ENCODE assay signal across 8 cellular contexts in genomic region chr3:25604107-25604805, GRCh38.
DNase-seq lines count a peak whose midpoint lies in the region; ATAC-seq and TF ChIP-seq lines count a peak whose summit lies in the region.

No MANE protein-coding gene starts in this region.

- no peak overlapping the region for H3K27ac ChIP-seq in RWPE2 (ENCODE audit: poor library complexity, severe bottlenecking)

- no peak for DNase-seq in activated CD4-positive, CD25-positive, alpha-beta regulatory T cell (lab: John Stamatoyannopoulos, UW)
- DNase-seq in RWPE2 (ENCODE audit: low spot score) = no peak
- no peak for DNase-seq in Right ventricle myocardium superior
- DNase-seq in stimulated activated naive CD8-positive, alpha-beta T cell treated with anti-CD3 and anti-CD28 coated beads, Interleukin-15, Interleukin-2, amounts not matched to agents 100 U/mL and 50 U/mL, for 24 hours = no peak
- DNase-seq in GDM1 (lab: John Stamatoyannopoulos, UW) = no peak
- DNase-seq in activated effector memory CD4-positive, alpha-beta T cell treated with Interleukin-2 at 50 U/mL for 16 hours = no peak
- DNase-seq in NCI-H526 treated with DMSO at 0.1 percent for 48 hours (lab: John Stamatoyannopoulos, UW) = no peak

- TF ChIP-seq CTCF in RWPE2 (IDR thresholded peaks at IDR 0.05; ENCODE audit: poor library complexity, severe bottlenecking) = no peak

- ATAC-seq in activated CD4-positive, CD25-positive, alpha-beta regulatory T cell treated with anti-CD3 and anti-CD28 coated beads, Interleukin-2, amount 50 U/mL, for 24 hours = peak; percentile 73 to 82
- peak; percentile 68 for ATAC-seq in RWPE2 (ENCODE audit: low read depth)
- ATAC-seq in Right ventricle myocardium superior (ENCODE audit: poor library complexity) = peak; percentile 44
- peak; percentile 95 for ATAC-seq in stimulated activated naive CD8-positive, alpha-beta T cell treated with anti-CD3 and anti-CD28 coated beads, Interleukin-15, Interleukin-2, amounts not matched to agents 100 U/mL and 50 U/mL, for 24 hours

- intact Hi-C loops in Right ventricle myocardium superior (cut with DNase I) = no loop called here

- no peak overlapping the region for H3K4me3 ChIP-seq in RWPE2 (ENCODE audit: severe bottlenecking)

- peaks cover 91% of the 10 kb centered on the region for H3K36me3 ChIP-seq in RWPE2 (ENCODE audit: low read depth)

- no peaks in the 10 kb centered on the region for H3K9me3 ChIP-seq in RWPE2 (ENCODE audit: severe bottlenecking)

- H3K4me1 ChIP-seq in RWPE2 (ENCODE audit: insufficient read depth, poor library complexity, severe bottlenecking) = no peaks in the 10 kb centered on the region

- no peaks in the 10 kb centered on the region for H3K27me3 ChIP-seq in RWPE2 (ENCODE audit: insufficient read depth, poor library complexity, severe bottlenecking)

Comparison
In these comparisons a context has a peak if more than half of its experiments do, and no peak if none do; other contexts are left out.
1. ATAC-seq: peak in every context shown above with its lines; median percentile 95 in stimulated activated naive CD8-positive, alpha-beta T cell treated with anti-CD3 and anti-CD28 coated beads, Interleukin-15, Interleukin-2, amounts not matched to agents 100 U/mL and 50 U/mL, for 24 hours; 78 in activated CD4-positive, CD25-positive, alpha-beta regulatory T cell treated with anti-CD3 and anti-CD28 coated beads, Interleukin-2, amount 50 U/mL, for 24 hours; 68 in RWPE2; 44 in Right ventricle myocardium superior.